ENCODE assay signal across 8 cellular contexts in the genomic region with DNA sequence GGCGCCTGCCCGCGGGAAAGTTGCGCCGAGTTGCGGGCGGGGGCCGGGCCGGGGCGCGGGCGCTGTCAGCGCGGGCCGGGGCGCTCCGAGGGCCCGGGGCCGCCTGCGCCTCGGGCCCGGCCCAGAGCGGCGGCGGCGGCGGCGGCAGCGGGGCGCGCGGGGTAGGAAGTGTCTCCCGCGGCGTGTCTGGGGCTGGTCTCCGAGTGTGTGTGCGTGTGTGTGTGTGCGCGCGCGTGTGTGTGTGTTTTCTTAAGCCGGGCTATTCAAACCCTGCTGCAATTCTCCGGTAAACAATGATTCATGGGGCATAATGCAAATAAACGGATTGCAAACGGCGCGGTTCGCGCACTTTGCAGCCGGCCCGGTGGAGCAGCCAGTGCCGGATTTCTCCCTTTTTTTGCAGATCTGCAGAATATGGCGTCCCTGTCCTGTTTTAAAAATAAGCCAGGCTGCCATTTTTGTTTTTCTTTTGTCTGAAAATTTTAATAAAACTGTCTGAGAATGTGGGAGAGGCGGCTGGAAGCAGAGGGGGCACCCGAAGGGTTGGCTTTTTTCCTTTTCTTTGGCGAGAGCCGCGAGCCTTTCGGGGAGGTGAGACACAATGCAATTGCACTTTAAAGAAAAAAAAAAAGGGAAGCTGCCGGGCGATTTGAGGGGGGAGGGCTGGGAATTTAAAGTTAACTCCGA. TPM values are rescaled to one million over a fixed set of nuclear protein-coding genes. Genes with fewer than 3 reads are reported as not detected.
DNase-seq lines count a peak whose midpoint lies in the region; ATAC-seq and TF ChIP-seq lines count a peak whose summit lies in the region.

No MANE protein-coding gene starts in this region.

- H3K36me3 ChIP-seq in BJ (ENCODE audit: control insufficient read depth, insufficient read depth, low read length) = peaks cover 1% of the 10 kb centered on the region; the same call in 1 of the 2 replicates

- H3K36me3 Mint-ChIP-seq in T-helper 2 cell treated with Interferon-gamma antibody and Interleukin-4, amounts not matched to agents 5 μg/mL and 100 μg/mL, for 36 hours (ENCODE audit: low read depth) = peaks cover 10% of the 10 kb centered on the region

- peaks cover 3% of the 10 kb centered on the region for H3K27me3 Mint-ChIP-seq in T-helper 2 cell treated with Interferon-gamma antibody and Interleukin-4, amounts not matched to agents 5 μg/mL and 100 μg/mL, for 36 hours (ENCODE audit: low read depth)

- H3K9me3 Mint-ChIP-seq in T-helper 2 cell treated with Interferon-gamma antibody and Interleukin-4, amounts not matched to agents 5 μg/mL and 100 μg/mL, for 36 hours = no peaks in the 10 kb centered on the region

- TF ChIP-seq CTCF in BJ (IDR thresholded peaks at IDR 0.05; ENCODE audit: insufficient read depth, low read depth, low read length) (no peak), astrocyte of the cerebellum (IDR thresholded peaks at IDR 0.05; ENCODE audit: low read depth, low read length, missing control alignments) (no peak)

- CTCF ChIA-PET in BJ (lab: Yijun Ruan, JAX) = interaction anchor here (0.6 to 2.0 kb wide), 4 partner anchors 13 to 127 kb away, joined by 3 to 8 read pairs (median 4); no protein-coding TSS in a partner anchor

- POLR2A ChIA-PET in BJ (lab: Charles Lee) = no interaction called here

- in situ Hi-C loops in astrocyte of the cerebellum (cut with HindIII; ENCODE audit: low sequenced_read_pairs) = no loop called here

- H3K4me3 Mint-ChIP-seq in T-helper 2 cell treated with Interferon-gamma antibody and Interleukin-4, amounts not matched to agents 5 μg/mL and 100 μg/mL, for 36 hours = peak overlapping the region; percentile 99

- H3K27me3 ChIP-seq in BJ (ENCODE audit: control insufficient read depth, insufficient read depth, low read length) = no peaks in the 10 kb centered on the region; the same call in 1 of the 2 replicates

- peak overlapping the region; percentile 98 for H3K27ac Mint-ChIP-seq in T-helper 2 cell treated with Interferon-gamma antibody and Interleukin-4, amounts not matched to agents 5 μg/mL and 100 μg/mL, for 36 hours

- H3K4me1 Mint-ChIP-seq in T-helper 2 cell treated with Interferon-gamma antibody and Interleukin-4, amounts not matched to agents 5 μg/mL and 100 μg/mL, for 36 hours (ENCODE audit: low read depth) = peaks cover 33% of the 10 kb centered on the region

- peak; percentile 32 for ATAC-seq in GM19463 (IDR thresholded peaks at IDR 0.05; ENCODE audit: unreplicated experiment)
- ATAC-seq in GM21825 (IDR thresholded peaks at IDR 0.05; ENCODE audit: unreplicated experiment) = no peak

- DNase-seq in BJ (ENCODE audit: low read depth) (no peak), MV-4-11 (lab: John Stamatoyannopoulos, UW) (peak; percentile 55), astrocyte of the cerebellum (ENCODE audit: low read depth) (peak; percentile 36), hepatic stellate cell (ENCODE audit: low spot score) (peak; percentile 70), putamen (ENCODE audit: low spot score) (peak; percentile 34)
- peak; percentile 53 for DNase-seq in T-helper 2 cell treated with Interferon-gamma antibody and Interleukin-4, amounts not matched to agents 5 μg/mL and 100 μg/mL, for 36 hours (ENCODE audit: low spot score)

- peak overlapping the region; percentile 63 for H3K4me3 ChIP-seq in BJ (ENCODE audit: low read depth, low read length)
- peak overlapping the region; percentile 49 for H3K4me3 ChIP-seq in astrocyte of the cerebellum (ENCODE audit: low read depth, low read length)

RNA-seq across cellular contexts. Expression of a gene that starts 0.6 kb away (rescaled TPM):
- polyA plus RNA-seq in BJ (2011; rRNA removed) = 9.1 and 14.4 TPM in 2 replicates
- polyA minus RNA-seq in BJ (2011; rRNA and poly(A)+ RNA removed) = 23.3 and 23.6 TPM in 2 replicates
